ENCODE assay signal across 14 cellular contexts in the genomic region with DNA sequence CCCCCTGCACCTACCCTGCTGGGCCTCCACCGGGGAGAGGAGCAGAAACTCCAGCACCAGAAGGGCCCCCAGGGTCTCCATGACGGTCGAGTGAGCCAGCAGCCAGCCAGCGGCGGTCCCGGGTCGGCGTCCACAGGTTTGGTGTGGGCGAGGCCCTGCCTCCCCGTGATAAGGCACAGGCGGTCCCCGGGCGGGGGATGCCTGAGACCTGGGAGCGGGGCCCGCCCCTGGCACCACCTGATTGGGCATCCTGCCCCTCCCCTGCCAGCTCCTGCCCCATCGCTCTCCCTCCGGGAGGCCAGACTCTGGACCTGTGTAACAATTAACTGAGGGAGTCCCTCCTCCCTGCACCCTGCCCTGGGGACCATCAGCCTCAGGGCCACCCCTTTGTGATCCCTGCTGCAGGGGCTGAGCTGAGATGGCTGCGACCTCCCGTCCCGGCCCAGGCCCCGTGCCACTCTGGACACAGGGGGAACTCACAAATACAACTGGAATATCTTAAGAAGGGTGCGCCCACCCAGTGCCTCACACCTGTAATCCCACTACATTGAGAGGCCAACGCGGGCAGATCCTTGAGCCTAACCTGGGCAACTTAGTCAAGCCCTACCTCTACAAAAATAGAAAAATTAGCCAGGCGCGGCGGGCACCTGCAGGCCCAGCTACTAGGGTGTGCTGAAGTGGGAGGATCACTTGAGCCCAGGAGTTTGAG. TPM values are rescaled to one million over a fixed set of nuclear protein-coding genes. Genes with fewer than 3 reads are reported as not detected.
DNase-seq lines count a peak whose midpoint lies in the region; ATAC-seq and TF ChIP-seq lines count a peak whose summit lies in the region.
"Had no signal": no experiment of that assay in that cellular context is flagged by ENCODE, and none has a peak within 500 bp of the region (broad histone marks: within the 10 kb centered on the region; RNA-seq: fewer than 3 reads in every experiment).

Gene SMIM24 (minus strand): TSS at position 143 of the 709 bp plus-strand sequence. CDS start 62 bp downstream, at position 81.

- in situ Hi-C loops in GM13977 (cut with MboI; ENCODE audit: low pct_unique_long_range_greater_than_20kb, low sequenced_read_pairs, unreplicated experiment) = loop anchor here (25.0 kb wide), 1 partner anchor 518 kb away; no protein-coding TSS in a partner anchor

- TF ChIP-seq CTCF in WTC11 (IDR thresholded peaks at IDR 0.05) = no peak
- no peak for TF ChIP-seq CTCF in GM13977 (IDR thresholded peaks at IDR 0.05; ENCODE audit: extremely low read depth, insufficient read depth, missing control alignments)

- ATAC-seq in WTC11 (no peak), GM19463 (IDR thresholded peaks at IDR 0.05; ENCODE audit: unreplicated experiment) (no peak)
- no peak for ATAC-seq in stimulated activated effector memory CD8-positive, alpha-beta T cell treated with anti-CD3 and anti-CD28 coated beads, Interleukin-12 subunit alpha, Interleukin-12 subunit beta, amount 100 ng/mL, for 72 hours
- ATAC-seq: gastroesophageal sphincter had no signal

- H3K9me3 Mint-ChIP-seq in WTC11 = no peaks in the 10 kb centered on the region
- H3K9me3 Mint-ChIP-seq in stimulated activated effector memory CD8-positive, alpha-beta T cell treated with anti-CD3 and anti-CD28 coated beads, Interleukin-12 subunit alpha, Interleukin-12 subunit beta, amount 100 ng/mL, for 72 hours = no peaks in the 10 kb centered on the region
- H3K9me3 Mint-ChIP-seq: activated naive CD4-positive, alpha-beta T cell treated with anti-CD3 and anti-CD28 coated beads, Interleukin-2, amount 10 ng/mL, durations not matched to agents 7 days and 5 days; stimulated activated naive CD8-positive, alpha-beta T cell treated with anti-CD3 and anti-CD28 coated beads, Interleukin-15, Interleukin-2, amounts not matched to agents 100 ng/mL and 50 ng/mL, for 24 hours had no signal

- peaks cover 6% of the 10 kb centered on the region for H3K27me3 Mint-ChIP-seq in WTC11 (ENCODE audit: low read depth)
- H3K27me3 Mint-ChIP-seq: stimulated activated naive CD8-positive, alpha-beta T cell treated with anti-CD3 and anti-CD28 coated beads, Interleukin-15, Interleukin-2, amounts not matched to agents 100 ng/mL and 50 ng/mL, for 24 hours had no signal

- peaks cover 20% of the 10 kb centered on the region for H3K4me1 Mint-ChIP-seq in WTC11
- H3K4me1 Mint-ChIP-seq in stimulated activated effector memory CD8-positive, alpha-beta T cell treated with anti-CD3 and anti-CD28 coated beads, Interleukin-12 subunit alpha, Interleukin-12 subunit beta, amount 100 ng/mL, for 72 hours = peaks cover 27% of the 10 kb centered on the region

- H3K27ac Mint-ChIP-seq in WTC11 = no peak within 1 kb of the TSS
- H3K27ac Mint-ChIP-seq in stimulated activated effector memory CD8-positive, alpha-beta T cell treated with anti-CD3 and anti-CD28 coated beads, Interleukin-12 subunit alpha, Interleukin-12 subunit beta, amount 100 ng/mL, for 72 hours = no peak within 1 kb of the TSS
- H3K27ac Mint-ChIP-seq: activated naive CD4-positive, alpha-beta T cell treated with anti-CD3 and anti-CD28 coated beads, Interleukin-2, amount 10 ng/mL, durations not matched to agents 7 days and 5 days; stimulated activated naive CD8-positive, alpha-beta T cell treated with anti-CD3 and anti-CD28 coated beads, Interleukin-15, Interleukin-2, amounts not matched to agents 100 ng/mL and 50 ng/mL, for 24 hours had no signal

- POLR2A ChIA-PET in WTC11 (lab: Charles Lee) = no interaction called here

- DNase-seq in DMS153 (lab: John Stamatoyannopoulos, UW) (peak; percentile 37), DMS153 treated with DMSO at 0.1 percent for 48 hours (lab: John Stamatoyannopoulos, UW; ENCODE audit: unreplicated experiment) (no peak), WTC11 (ENCODE audit: low spot score) (no peak), kidney tubule cell (ENCODE audit: low spot score) (peak; percentile 36), GM13977 (ENCODE audit: low spot score) (no peak), AG08395 (ENCODE audit: low spot score) (no peak)
- DNase-seq in stimulated activated effector memory CD8-positive, alpha-beta T cell treated with anti-CD3 and anti-CD28 coated beads, Interleukin-12 subunit alpha, Interleukin-12 subunit beta, amount 100 ng/mL, for 72 hours (ENCODE audit: low spot score in 2 of 2) = no peak
- DNase-seq: left cardiac atrium, MV-4-11 had no signal

- CTCF ChIA-PET in WTC11 (lab: Charles Lee) = interaction anchor here (0.7 to 2.5 kb wide), 6 partner anchors 11 to 175 kb away, joined by 3 to 26 read pairs (median 4); no protein-coding TSS in a partner anchor

- H3K4me3 Mint-ChIP-seq in WTC11 = peak within 1 kb of the TSS; percentile 22; the same call in 1 of the 2 replicates
- peak within 1 kb of the TSS; percentile 67 for H3K4me3 Mint-ChIP-seq in stimulated activated effector memory CD8-positive, alpha-beta T cell treated with anti-CD3 and anti-CD28 coated beads, Interleukin-12 subunit alpha, Interleukin-12 subunit beta, amount 100 ng/mL, for 72 hours
- H3K4me3 Mint-ChIP-seq: activated naive CD4-positive, alpha-beta T cell treated with anti-CD3 and anti-CD28 coated beads, Interleukin-2, amount 10 ng/mL, durations not matched to agents 7 days and 5 days had no signal

- H3K36me3 Mint-ChIP-seq in WTC11 = no peaks in the 10 kb centered on the region
- peaks cover 6% of the 10 kb centered on the region for H3K36me3 Mint-ChIP-seq in stimulated activated effector memory CD8-positive, alpha-beta T cell treated with anti-CD3 and anti-CD28 coated beads, Interleukin-12 subunit alpha, Interleukin-12 subunit beta, amount 100 ng/mL, for 72 hours
- H3K36me3 Mint-ChIP-seq: activated naive CD4-positive, alpha-beta T cell treated with anti-CD3 and anti-CD28 coated beads, Interleukin-2, amount 10 ng/mL, durations not matched to agents 7 days and 5 days had no signal

TF ChIP-seq in WTC11, 78 proteins besides CTCF, POLR2A, EP300 and RAD21:
- TF ChIP-seq ZNF121 (CRISPR knock-in tag; IDR thresholded peaks at IDR 0.05) (peak; percentile 56; the same call in 1 of the 2 replicates), USF1 (CRISPR knock-in tag; IDR thresholded peaks at IDR 0.05) (no peak)
TF ChIP-seq in WTC11: peak in this region for 1.

RNA-seq across cellular contexts. Expression of gene SMIM24, which starts in this region (rescaled TPM):
- 2.8 to 9.9 TPM (median 7.4 TPM) in 3 replicates for total RNA-seq in WTC11 (2021)
- total RNA-seq: gastroesophageal sphincter, left cardiac atrium, SK-MEL-5 had no signal

Comparison
In these comparisons a context has a peak if more than half of its experiments do, and no peak if none do; other contexts are left out.
1. DNase-seq: peak in DMS153 (single experiment) and kidney tubule cell (single experiment); none in DMS153 treated with DMSO at 0.1 percent for 48 hours (single experiment), WTC11 (single experiment), stimulated activated effector memory CD8-positive, alpha-beta T cell treated with anti-CD3 and anti-CD28 coated beads, Interleukin-12 subunit alpha, Interleukin-12 subunit beta, amount 100 ng/mL, for 72 hours (0 of 2), GM13977 (single experiment) and AG08395 (single experiment).